Comparison of ENCODE assay signal across 18 cellular contexts in genomic region chr22:43200555-43200954, GRCh38. TPM values are rescaled to one million over a fixed set of nuclear protein-coding genes. Genes with fewer than 3 reads are reported as not detected.
DNase-seq lines count a peak whose midpoint lies in the region; TF ChIP-seq lines count a peak whose summit lies in the region.
"Had no signal": no experiment of that assay in that cellular context is flagged by ENCODE, and none has a peak within 500 bp of the region (broad histone marks: within the 10 kb centered on the region; RNA-seq: fewer than 3 reads in every experiment).

No MANE protein-coding gene starts in this region.

- no peak for TF ChIP-seq CTCF in chondrocyte (IDR thresholded peaks at IDR 0.05)
- TF ChIP-seq CTCF in neural crest cell (conservative IDR thresholded peaks at IDR 0.05): no peak

- no peaks in the 10 kb centered on the region for H3K4me1 Mint-ChIP-seq in T-helper 2 cell treated with Interferon-gamma antibody and Interleukin-4, amounts not matched to agents 5 μg/mL and 100 μg/mL, for 36 hours (ENCODE audit: low read depth)
- peaks cover 27% of the 10 kb centered on the region for H3K4me1 Mint-ChIP-seq in chondrocyte (ENCODE audit: low read depth)
- H3K4me1 Mint-ChIP-seq in neural crest cell: no peaks in the 10 kb centered on the region
- H3K4me1 Mint-ChIP-seq: CD14-positive monocyte had no signal

- H3K27ac Mint-ChIP-seq in T-helper 2 cell treated with Interferon-gamma antibody and Interleukin-4, amounts not matched to agents 5 μg/mL and 100 μg/mL, for 36 hours: peak overlapping the region; percentile 74
- H3K27ac Mint-ChIP-seq in chondrocyte (ENCODE audit: unreplicated experiment): no peak overlapping the region
- peak overlapping the region; percentile 81 for H3K27ac Mint-ChIP-seq in neural crest cell (ENCODE audit: unreplicated experiment)
- H3K27ac Mint-ChIP-seq: CD4-positive, alpha-beta T cell; GM23338; H9; HFFc6 had no signal

- H3K27me3 Mint-ChIP-seq in T-helper 2 cell treated with Interferon-gamma antibody and Interleukin-4, amounts not matched to agents 5 μg/mL and 100 μg/mL, for 36 hours (ENCODE audit: low read depth): no peaks in the 10 kb centered on the region
- H3K27me3 Mint-ChIP-seq in chondrocyte (ENCODE audit: low read depth): no peaks in the 10 kb centered on the region
- H3K27me3 Mint-ChIP-seq in neural crest cell (ENCODE audit: low read depth): no peaks in the 10 kb centered on the region
- H3K27me3 Mint-ChIP-seq: CD4-positive, alpha-beta T cell had no signal

- DNase-seq in T-helper 2 cell treated with Interferon-gamma antibody and Interleukin-4, amounts not matched to agents 5 μg/mL and 100 μg/mL, for 36 hours (ENCODE audit: low spot score): no peak
- DNase-seq in T-helper 2 cell (no peak), chondrocyte (ENCODE audit: low spot score) (peak; percentile 68), neural crest cell (ENCODE audit: low read depth, low spot score) (no peak), NCI-H345 treated with DMSO at 0.1 percent for 48 hours (lab: John Stamatoyannopoulos, UW; ENCODE audit: unreplicated experiment) (no peak), nucleus accumbens (lab: John Stamatoyannopoulos, UW) (no peak)
- DNase-seq: AML-193; BE2C; CD4-positive, alpha-beta T cell; CD8-positive, alpha-beta memory T cell; DMS 273 treated with DMSO at 0.1 percent for 48 hours; DMS79; EL; GDM1; H9; HFFc6 had no signal

- H3K36me3 Mint-ChIP-seq in T-helper 2 cell treated with Interferon-gamma antibody and Interleukin-4, amounts not matched to agents 5 μg/mL and 100 μg/mL, for 36 hours (ENCODE audit: low read depth): no peaks in the 10 kb centered on the region
- H3K36me3 Mint-ChIP-seq in chondrocyte (ENCODE audit: low read depth) (no peaks in the 10 kb centered on the region), neural crest cell (ENCODE audit: low read depth) (no peaks in the 10 kb centered on the region)
- H3K36me3 Mint-ChIP-seq: CD14-positive monocyte; CD8-positive, alpha-beta memory T cell had no signal

- no peak overlapping the region for H3K4me3 Mint-ChIP-seq in T-helper 2 cell treated with Interferon-gamma antibody and Interleukin-4, amounts not matched to agents 5 μg/mL and 100 μg/mL, for 36 hours
- H3K4me3 Mint-ChIP-seq in chondrocyte (ENCODE audit: unreplicated experiment): no peak overlapping the region
- H3K4me3 Mint-ChIP-seq in neural crest cell: no peak overlapping the region
- H3K4me3 Mint-ChIP-seq: CD14-positive monocyte; CD4-positive, alpha-beta T cell; CD8-positive, alpha-beta memory T cell; GM23338; H9; HFFc6 had no signal

- H3K9me3 Mint-ChIP-seq in T-helper 2 cell treated with Interferon-gamma antibody and Interleukin-4, amounts not matched to agents 5 μg/mL and 100 μg/mL, for 36 hours: no peaks in the 10 kb centered on the region
- H3K9me3 Mint-ChIP-seq in chondrocyte (ENCODE audit: low read depth) (peaks cover 3% of the 10 kb centered on the region), neural crest cell (no peaks in the 10 kb centered on the region)
- H3K9me3 Mint-ChIP-seq: CD4-positive, alpha-beta T cell; GM23338; H9; HFFc6 had no signal

RNA-seq across cellular contexts. Expression of gene TTLL12, which starts 13.6 kb away (rescaled TPM):
- total RNA-seq in chondrocyte: 33.5 to 36.4 TPM (median 35.6 TPM) in 3 replicates
- 72.4 and 73.8 TPM in 2 replicates for total RNA-seq in neural crest cell

RNA-seq across cellular contexts. Expression of gene TSPO, which starts 49.2 kb away (rescaled TPM):
- total RNA-seq in chondrocyte (80.5 to 292 TPM (median 288 TPM) in 3 replicates), neural crest cell (11.1 and 12.3 TPM in 2 replicates)

RNA-seq across cellular contexts. Expression of gene MCAT, which starts 57.4 kb away (rescaled TPM):
- total RNA-seq in chondrocyte (7.4 to 11.1 TPM (median 8.6 TPM) in 3 replicates), neural crest cell (25.7 and 26.5 TPM in 2 replicates)
